Comparison of ENCODE assay signal across 9 cellular contexts in the genomic region with DNA sequence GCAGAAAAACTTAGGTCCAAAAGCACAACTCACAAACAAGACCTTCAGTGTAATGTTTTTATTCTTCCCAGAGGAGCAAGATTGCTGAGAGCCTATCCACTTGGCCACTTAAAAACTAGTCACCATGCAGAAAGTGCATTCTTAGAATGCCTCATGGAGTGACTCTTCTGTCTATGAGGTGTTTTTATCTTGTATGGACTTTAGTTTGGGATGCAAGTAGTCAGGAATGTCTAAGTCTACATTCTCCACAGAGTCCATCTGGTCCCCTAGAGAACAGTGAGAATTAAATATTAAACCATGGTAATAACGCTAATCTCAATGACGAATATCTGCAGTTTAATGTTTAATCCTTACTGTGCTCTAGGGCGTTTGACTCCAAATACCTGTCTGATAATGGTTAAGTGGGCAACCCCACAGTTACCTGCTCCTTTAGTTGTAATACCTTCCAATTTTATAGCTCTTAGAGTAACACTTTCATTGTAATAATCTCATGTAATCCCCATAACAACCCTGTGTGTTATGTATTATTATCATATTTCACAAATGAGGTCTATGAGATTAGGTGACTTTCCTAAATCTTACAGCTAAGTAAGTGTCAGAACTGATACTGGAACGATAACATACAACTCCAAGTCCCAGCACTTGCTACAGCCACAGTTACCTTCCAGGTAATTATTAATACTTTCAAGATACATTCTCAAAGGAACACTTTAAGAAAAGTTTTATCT.
DNase-seq lines count a peak whose midpoint lies in the region; ATAC-seq, FAIRE-seq and TF ChIP-seq lines count a peak whose summit lies in the region.
"Had no signal": no experiment of that assay in that cellular context is flagged by ENCODE, and none has a peak within 500 bp of the region (broad histone marks: within the 10 kb centered on the region; RNA-seq: fewer than 3 reads in every experiment).

No MANE protein-coding gene starts in this region.

- peaks cover 21% of the 10 kb centered on the region for H3K4me1 ChIP-seq in HepG2 (ENCODE audit: insufficient read depth, low read length)

- TF ChIP-seq POLR2A in HepG2 (IDR thresholded peaks at IDR 0.05; ENCODE audit: insufficient read depth in 1 of 2, low read depth in 2 of 2, low read length in 2 of 2), result no peak

- ATAC-seq in HepG2, result peak; percentile 90

- H3K9ac ChIP-seq in HepG2 (ENCODE audit: insufficient read depth, low read depth, low read length), result no peak overlapping the region

- TF ChIP-seq EP300 in HepG2 (IDR thresholded peaks at IDR 0.05; ENCODE audit: low read depth in 2 of 2, low read length in 2 of 2) (no peak), HepG2 (CRISPR knock-in tag; IDR thresholded peaks at IDR 0.05; ENCODE audit: borderline replicate concordance) (no peak)

- POLR2A ChIA-PET in HepG2 (lab: Yijun Ruan, JAX), result no interaction called here

- CTCF ChIA-PET in HepG2 (lab: Yijun Ruan, JAX; ENCODE audit: low intra/inter-chr PET ratio, low total read pairs), result interaction anchor here (1.7 kb wide), 2 partner anchors 236 to 290 kb away, joined by 5 to 8 read pairs; a partner anchor contains a TSS

- in situ Hi-C loops in HepG2 (cut with HindIII; ENCODE audit: extremely low pct_ligation_motif_present, low pct_unique_long_range_greater_than_20kb), result loop anchor here (25.0 kb wide), 2 partner anchors 238 to 387 kb away; a partner anchor contains a TSS

- peak; percentile 21 for FAIRE-seq in HepG2 (lab: Jason Lieb, UNC)

- 13% methylated on average over 4 of the region's 4 CpGs for WGBS in HepG2 (ENCODE audit: low lambda C conversion rate)

- no peaks in the 10 kb centered on the region for H4K20me1 ChIP-seq in HepG2 (ENCODE audit: insufficient read depth, low read length)

- no peak overlapping the region for H3K4me2 ChIP-seq in HepG2 (ENCODE audit: low read depth, low read length)

- no peaks in the 10 kb centered on the region for H3K36me3 ChIP-seq in HepG2 (replicated peaks in 1 of 2; ENCODE audit: control insufficient read depth in 1 of 2, insufficient read depth in 2 of 2, low read length in 2 of 2)

- TF ChIP-seq CTCF in HepG2 (CRISPR knock-in tag; IDR thresholded peaks at IDR 0.05), result no peak

- no peaks in the 10 kb centered on the region for H3K9me3 ChIP-seq in HepG2 (ENCODE audit: low read length)

- TF ChIP-seq RAD21 in HepG2 (CRISPR knock-in tag; IDR thresholded peaks at IDR 0.05), result no peak

- no peaks in the 10 kb centered on the region; a peak in 1 of 5 replicates for H3K27me3 ChIP-seq in HepG2 (ENCODE audit: control insufficient read depth in 1 of 2, insufficient read depth in 2 of 2, low read length in 2 of 2)

- no peak overlapping the region for H3K4me3 ChIP-seq in HepG2 (replicated peaks in 1 of 3; ENCODE audit: insufficient read depth in 1 of 3, low read depth in 2 of 3, low read length in 3 of 3)

- DNase-seq in A172 (ENCODE audit: low spot score) (peak; percentile 76), HT-29 (ENCODE audit: low spot score) (peak; percentile 84), dedifferentiated amniotic fluid mesenchymal stem cell (ENCODE audit: extremely low spot score) (peak; percentile 49), HepG2 (ENCODE audit: low spot score) (peak; percentile 70), NCI-H2107 treated with DMSO at 0.1 percent for 48 hours (lab: John Stamatoyannopoulos, UW; ENCODE audit: unreplicated experiment) (no peak), NCI-H1092 treated with DMSO at 0.1 percent for 48 hours (lab: John Stamatoyannopoulos, UW) (no peak), foreskin melanocyte (no peak), HUDEP-2 (lab: John Stamatoyannopoulos, UW; ENCODE audit: unreplicated experiment in 76 of 76) (no peak)
- DNase-seq: retina had no signal

- no TSS peak for BruUV-seq in HepG2 (replicated peaks; lab: Mats Ljungman, UMichigan)

- H3K27ac ChIP-seq in HepG2 (ENCODE audit: extremely low read length, insufficient read depth, low read length), result no peak overlapping the region

- H2AFZ ChIP-seq in HepG2 (ENCODE audit: low read length), result no peak overlapping the region

- intact Hi-C loops in HepG2 (cut with micrococcal nuclease; ENCODE audit: unreplicated experiment), result loop anchor here (2.0 to 5.0 kb wide), 2 partner anchors 63 to 289 kb away; no protein-coding TSS in a partner anchor

- no peaks in the 10 kb centered on the region for H3K79me2 ChIP-seq in HepG2 (ENCODE audit: insufficient read depth, low read length)

TF ChIP-seq in HepG2, 621 proteins besides CTCF, POLR2A, EP300 and RAD21:
- TF ChIP-seq ZNF792 (CRISPR knock-in tag; IDR thresholded peaks at IDR 0.05) (no peak), TEAD3 (CRISPR knock-in tag; optimal IDR thresholded peaks at IDR 0.05; ENCODE audit: borderline replicate concordance) (peak; percentile 41), ZNF124 (CRISPR knock-in tag; IDR thresholded peaks at IDR 0.05) (no peak), BCL6 (CRISPR knock-in tag; IDR thresholded peaks at IDR 0.05) (peak; percentile 35; the same call in 1 of the 2 replicates), ZFP82 (CRISPR knock-in tag; IDR thresholded peaks at IDR 0.05; ENCODE audit: borderline replicate concordance) (no peak), ZBTB21 (CRISPR knock-in tag; IDR thresholded peaks at IDR 0.05) (no peak)
- TF ChIP-seq, protein P1, sequence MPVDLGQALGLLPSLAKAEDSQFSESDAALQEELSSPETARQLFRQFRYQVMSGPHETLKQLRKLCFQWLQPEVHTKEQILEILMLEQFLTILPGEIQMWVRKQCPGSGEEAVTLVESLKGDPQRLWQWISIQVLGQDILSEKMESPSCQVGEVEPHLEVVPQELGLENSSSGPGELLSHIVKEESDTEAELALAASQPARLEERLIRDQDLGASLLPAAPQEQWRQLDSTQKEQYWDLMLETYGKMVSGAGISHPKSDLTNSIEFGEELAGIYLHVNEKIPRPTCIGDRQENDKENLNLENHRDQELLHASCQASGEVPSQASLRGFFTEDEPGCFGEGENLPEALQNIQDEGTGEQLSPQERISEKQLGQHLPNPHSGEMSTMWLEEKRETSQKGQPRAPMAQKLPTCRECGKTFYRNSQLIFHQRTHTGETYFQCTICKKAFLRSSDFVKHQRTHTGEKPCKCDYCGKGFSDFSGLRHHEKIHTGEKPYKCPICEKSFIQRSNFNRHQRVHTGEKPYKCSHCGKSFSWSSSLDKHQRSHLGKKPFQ (CRISPR knock-in tag; IDR thresholded peaks at IDR 0.05; ENCODE audit: insufficient replicate concordance), result no peak
- TF ChIP-seq, protein P2, sequence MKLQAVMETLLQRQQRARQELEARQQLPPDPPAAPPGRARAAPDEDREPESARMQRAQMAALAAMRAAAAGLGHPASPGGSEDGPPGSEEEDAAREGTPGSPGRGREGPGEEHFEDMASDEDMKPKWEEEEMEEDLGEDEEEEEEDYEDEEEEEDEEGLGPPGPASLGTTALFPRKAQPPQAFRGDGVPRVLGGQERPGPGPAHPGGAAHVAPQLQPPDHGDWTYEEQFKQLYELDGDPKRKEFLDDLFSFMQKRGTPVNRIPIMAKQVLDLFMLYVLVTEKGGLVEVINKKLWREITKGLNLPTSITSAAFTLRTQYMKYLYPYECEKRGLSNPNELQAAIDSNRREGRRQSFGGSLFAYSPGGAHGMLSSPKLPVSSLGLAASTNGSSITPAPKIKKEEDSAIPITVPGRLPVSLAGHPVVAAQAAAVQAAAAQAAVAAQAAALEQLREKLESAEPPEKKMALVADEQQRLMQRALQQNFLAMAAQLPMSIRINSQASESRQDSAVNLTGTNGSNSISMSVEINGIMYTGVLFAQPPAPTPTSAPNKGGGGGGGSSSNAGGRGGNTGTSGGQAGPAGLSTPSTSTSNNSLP (IDR thresholded peaks at IDR 0.05; ENCODE audit: low read depth, low read length), result peak; percentile 41; the same call in 1 of the 2 replicates

Comparison
In these comparisons a context has a peak if more than half of its experiments do, and no peak if none do; other contexts are left out.
1. DNase-seq: peak in A172 (single experiment), HT-29 (single experiment), dedifferentiated amniotic fluid mesenchymal stem cell (single experiment) and HepG2 (single experiment); none in NCI-H2107 treated with DMSO at 0.1 percent for 48 hours (single experiment), NCI-H1092 treated with DMSO at 0.1 percent for 48 hours (single experiment), foreskin melanocyte (single experiment) and HUDEP-2 (0 of 76).